1 cellular context compared by ENCODE assay signal in genomic region chr19:48171584-48172170, GRCh38.
TF ChIP-seq lines count a peak whose summit lies in the region.

No MANE protein-coding gene starts in this region.

TF ChIP-seq in IMR-90, 13 proteins besides CTCF, POLR2A, EP300 and RAD21 (continued from another document):
- TF ChIP-seq RFX5 (IDR thresholded peaks at IDR 0.05; ENCODE audit: low read depth, low read length) = no peak
- TF ChIP-seq ELK1 (IDR thresholded peaks at IDR 0.05; ENCODE audit: borderline replicate concordance, low read depth, low read length) = no peak
- TF ChIP-seq NFE2L2 (IDR thresholded peaks at IDR 0.05; ENCODE audit: low read depth, low read length) = no peak
- TF ChIP-seq USF2 (IDR thresholded peaks at IDR 0.05; ENCODE audit: low read depth, low read length) = no peak
- TF ChIP-seq FOS (IDR thresholded peaks at IDR 0.05; ENCODE audit: low read depth, low read length) = no peak
- TF ChIP-seq BHLHE40 (IDR thresholded peaks at IDR 0.05; ENCODE audit: low read depth, low read length) = no peak
- no peak for TF ChIP-seq MAZ (IDR thresholded peaks at IDR 0.05; ENCODE audit: borderline replicate concordance, low read depth, low read length)
- TF ChIP-seq SMC3 (IDR thresholded peaks at IDR 0.05; ENCODE audit: low read depth, low read length) = no peak
- TF ChIP-seq MAFK (IDR thresholded peaks at IDR 0.05; ENCODE audit: low read depth, low read length) = no peak
- TF ChIP-seq RCOR1 (IDR thresholded peaks at IDR 0.05; ENCODE audit: insufficient replicate concordance, low read length) = no peak
TF ChIP-seq in IMR-90: peak in this region for 0.
